ENCODE assay signal across 20 cellular contexts in genomic region chr17:80316431-80316830, GRCh38. TPM values are rescaled to one million over a fixed set of nuclear protein-coding genes. Genes with fewer than 3 reads are reported as not detected.
DNase-seq lines count a peak whose midpoint lies in the region; ATAC-seq and TF ChIP-seq lines count a peak whose summit lies in the region.
"Had no signal": no experiment of that assay in that cellular context is flagged by ENCODE, and none has a peak within 500 bp of the region (broad histone marks: within the 10 kb centered on the region; RNA-seq: fewer than 3 reads in every experiment).

No MANE protein-coding gene starts in this region.

- ATAC-seq in activated CD8-positive, alpha-beta memory T cell treated with anti-CD3 and anti-CD28 coated beads, Interleukin-2, amount 10 ng/mL, durations not matched to agents 7 days and 5 days = no peak
- no peak for ATAC-seq in activated CD8-positive, alpha-beta T cell treated with anti-CD3 and anti-CD28 coated beads for 36 hours
- ATAC-seq: T-helper 17 cell had no signal

- no peaks in the 10 kb centered on the region for H3K27me3 Mint-ChIP-seq in activated CD8-positive, alpha-beta memory T cell treated with anti-CD3 and anti-CD28 coated beads, Interleukin-2, amount 10 ng/mL, durations not matched to agents 7 days and 5 days
- no peaks in the 10 kb centered on the region for H3K27me3 Mint-ChIP-seq in activated CD8-positive, alpha-beta T cell treated with anti-CD3 and anti-CD28 coated beads for 36 hours
- H3K27me3 Mint-ChIP-seq in progenitor cell of endocrine pancreas = no peaks in the 10 kb centered on the region
- H3K27me3 Mint-ChIP-seq: activated naive CD4-positive, alpha-beta T cell treated with anti-CD3 and anti-CD28 coated beads, Interleukin-2, amount 10 ng/mL, durations not matched to agents 7 days and 5 days; T-helper 17 cell had no signal

- POLR2A ChIA-PET in activated CD8-positive, alpha-beta T cell treated with anti-CD3 and anti-CD28 coated beads for 36 hours (lab: Charles Lee) = no interaction called here

- peak overlapping the region; percentile 59 for H3K27ac Mint-ChIP-seq in activated CD8-positive, alpha-beta memory T cell treated with anti-CD3 and anti-CD28 coated beads, Interleukin-2, amount 10 ng/mL, durations not matched to agents 7 days and 5 days
- peak overlapping the region; percentile 55 for H3K27ac Mint-ChIP-seq in activated CD8-positive, alpha-beta T cell treated with anti-CD3 and anti-CD28 coated beads for 36 hours
- peak overlapping the region; percentile 1 for H3K27ac Mint-ChIP-seq in progenitor cell of endocrine pancreas
- H3K27ac Mint-ChIP-seq: T-helper 17 cell had no signal

- no peak for TF ChIP-seq CTCF in activated CD8-positive, alpha-beta T cell treated with anti-CD3 and anti-CD28 coated beads for 36 hours (IDR thresholded peaks at IDR 0.05)
- TF ChIP-seq CTCF in progenitor cell of endocrine pancreas (IDR thresholded peaks at IDR 0.05; ENCODE audit: unreplicated experiment) = no peak

- H3K4me1 Mint-ChIP-seq in activated CD8-positive, alpha-beta memory T cell treated with anti-CD3 and anti-CD28 coated beads, Interleukin-2, amount 10 ng/mL, durations not matched to agents 7 days and 5 days = peaks cover 16% of the 10 kb centered on the region
- H3K4me1 Mint-ChIP-seq in activated CD8-positive, alpha-beta T cell treated with anti-CD3 and anti-CD28 coated beads for 36 hours (ENCODE audit: low read depth) = peaks cover 2% of the 10 kb centered on the region
- no peaks in the 10 kb centered on the region for H3K4me1 Mint-ChIP-seq in progenitor cell of endocrine pancreas (ENCODE audit: low read depth)
- H3K4me1 Mint-ChIP-seq: activated naive CD4-positive, alpha-beta T cell treated with anti-CD3 and anti-CD28 coated beads, Interleukin-2, amount 10 ng/mL, durations not matched to agents 7 days and 5 days had no signal

- no peak overlapping the region for H3K4me3 Mint-ChIP-seq in activated CD8-positive, alpha-beta memory T cell treated with anti-CD3 and anti-CD28 coated beads, Interleukin-2, amount 10 ng/mL, durations not matched to agents 7 days and 5 days
- H3K4me3 Mint-ChIP-seq in activated CD8-positive, alpha-beta T cell treated with anti-CD3 and anti-CD28 coated beads for 36 hours = no peak overlapping the region
- no peak overlapping the region for H3K4me3 Mint-ChIP-seq in progenitor cell of endocrine pancreas (ENCODE audit: low read depth)
- H3K4me3 Mint-ChIP-seq: activated naive CD4-positive, alpha-beta T cell treated with anti-CD3 and anti-CD28 coated beads, Interleukin-2, amount 10 ng/mL, durations not matched to agents 7 days and 5 days; T-helper 17 cell had no signal

- intact Hi-C loops in activated CD8-positive, alpha-beta T cell treated with anti-CD3 and anti-CD28 coated beads for 36 hours (cut with micrococcal nuclease) = no loop called here

- DNase-seq in activated CD8-positive, alpha-beta memory T cell treated with anti-CD3 and anti-CD28 coated beads, Interleukin-2, amount 10 ng/mL, durations not matched to agents 7 days and 5 days = no peak
- DNase-seq in activated CD8-positive, alpha-beta memory T cell treated with anti-CD3 and anti-CD28 coated beads for 24 hours = no peak
- DNase-seq in activated CD8-positive, alpha-beta T cell treated with anti-CD3 and anti-CD28 coated beads for 36 hours = no peak
- DNase-seq in mesenteric fat pad (ENCODE audit: low spot score) (peak; percentile 26), progenitor cell of endocrine pancreas (ENCODE audit: low spot score, unreplicated experiment) (no peak), SIG-M5 (lab: John Stamatoyannopoulos, UW) (no peak), 8988T (no peak)
- no peak for DNase-seq in stimulated activated CD8-positive, alpha-beta memory T cell treated with anti-CD3 and anti-CD28 coated beads, Interleukin-4, amount 100 ng/mL, for 48 hours
- DNase-seq: activated CD4-positive, alpha-beta T cell treated with anti-CD3 and anti-CD28 coated beads for 4 hours; activated CD8-positive, alpha-beta memory T cell treated with anti-CD3 and anti-CD28 coated beads, Interleukin-2, amount 50 U/mL, for 4 hours; activated naive CD4-positive, alpha-beta T cell treated with anti-CD3 and anti-CD28 coated beads, Interleukin-2, amount 10 ng/mL, durations not matched to agents 7 days and 5 days; DND-41; NCI-H1694; NCI-H2171; NCI-H524; PC-9; SJCRH30; small intestine; stimulated activated CD4-positive, alpha-beta T cell treated with anti-CD3 and anti-CD28 coated beads, Interleukin-2, amount 100 ng/mL, for 24 hours; T-helper 17 cell had no signal

- H3K36me3 Mint-ChIP-seq in activated CD8-positive, alpha-beta memory T cell treated with anti-CD3 and anti-CD28 coated beads, Interleukin-2, amount 10 ng/mL, durations not matched to agents 7 days and 5 days = peaks cover 71% of the 10 kb centered on the region
- peaks cover 60% of the 10 kb centered on the region for H3K36me3 Mint-ChIP-seq in activated CD8-positive, alpha-beta T cell treated with anti-CD3 and anti-CD28 coated beads for 36 hours (ENCODE audit: low read depth)
- peaks cover 32% of the 10 kb centered on the region for H3K36me3 Mint-ChIP-seq in progenitor cell of endocrine pancreas (ENCODE audit: insufficient read depth)

- H3K9me3 Mint-ChIP-seq in activated CD8-positive, alpha-beta memory T cell treated with anti-CD3 and anti-CD28 coated beads, Interleukin-2, amount 10 ng/mL, durations not matched to agents 7 days and 5 days (ENCODE audit: low read depth) = peaks cover 2% of the 10 kb centered on the region
- H3K9me3 Mint-ChIP-seq in activated CD8-positive, alpha-beta T cell treated with anti-CD3 and anti-CD28 coated beads for 36 hours = no peaks in the 10 kb centered on the region
- H3K9me3 Mint-ChIP-seq in progenitor cell of endocrine pancreas (ENCODE audit: low read depth) = no peaks in the 10 kb centered on the region
- H3K9me3 Mint-ChIP-seq: activated naive CD4-positive, alpha-beta T cell treated with anti-CD3 and anti-CD28 coated beads, Interleukin-2, amount 10 ng/mL, durations not matched to agents 7 days and 5 days had no signal

- CTCF ChIA-PET in activated CD8-positive, alpha-beta memory T cell treated with anti-CD3 and anti-CD28 coated beads, Interleukin-2, amount 10 ng/mL, durations not matched to agents 7 days and 5 days (lab: Charles Lee) = no interaction called here
- CTCF ChIA-PET in activated CD8-positive, alpha-beta T cell treated with anti-CD3 and anti-CD28 coated beads for 36 hours (lab: Charles Lee) = no interaction called here

RNA-seq across cellular contexts. Expression of gene RNF213, which starts 55.8 kb away (rescaled TPM):
- 1,000 to 10,000 TPM in 1 of 2 experiments, 100 to 1,000 TPM in 1; 597 to 1,208 TPM for total RNA-seq in activated CD8-positive, alpha-beta memory T cell treated with anti-CD3 and anti-CD28 coated beads, Interleukin-2, amount 10 ng/mL, durations not matched to agents 7 days and 5 days
- 100 to 1,000 TPM; 131 to 142 TPM for total RNA-seq in activated CD8-positive, alpha-beta T cell treated with anti-CD3 and anti-CD28 coated beads for 36 hours
- 168 TPM for total RNA-seq in mesenteric fat pad
- 57.6 and 61.9 TPM in 2 replicates for total RNA-seq in progenitor cell of endocrine pancreas

Comparison
In these comparisons a context has a peak if more than half of its experiments do, and no peak if none do; other contexts are left out.
1. H3K27ac Mint-ChIP-seq: peak in every context shown above with its lines; median percentile 59 in activated CD8-positive, alpha-beta memory T cell treated with anti-CD3 and anti-CD28 coated beads, Interleukin-2, amount 10 ng/mL, durations not matched to agents 7 days and 5 days; 55 in activated CD8-positive, alpha-beta T cell treated with anti-CD3 and anti-CD28 coated beads for 36 hours; 1 in progenitor cell of endocrine pancreas.